In the genomic region with DNA sequence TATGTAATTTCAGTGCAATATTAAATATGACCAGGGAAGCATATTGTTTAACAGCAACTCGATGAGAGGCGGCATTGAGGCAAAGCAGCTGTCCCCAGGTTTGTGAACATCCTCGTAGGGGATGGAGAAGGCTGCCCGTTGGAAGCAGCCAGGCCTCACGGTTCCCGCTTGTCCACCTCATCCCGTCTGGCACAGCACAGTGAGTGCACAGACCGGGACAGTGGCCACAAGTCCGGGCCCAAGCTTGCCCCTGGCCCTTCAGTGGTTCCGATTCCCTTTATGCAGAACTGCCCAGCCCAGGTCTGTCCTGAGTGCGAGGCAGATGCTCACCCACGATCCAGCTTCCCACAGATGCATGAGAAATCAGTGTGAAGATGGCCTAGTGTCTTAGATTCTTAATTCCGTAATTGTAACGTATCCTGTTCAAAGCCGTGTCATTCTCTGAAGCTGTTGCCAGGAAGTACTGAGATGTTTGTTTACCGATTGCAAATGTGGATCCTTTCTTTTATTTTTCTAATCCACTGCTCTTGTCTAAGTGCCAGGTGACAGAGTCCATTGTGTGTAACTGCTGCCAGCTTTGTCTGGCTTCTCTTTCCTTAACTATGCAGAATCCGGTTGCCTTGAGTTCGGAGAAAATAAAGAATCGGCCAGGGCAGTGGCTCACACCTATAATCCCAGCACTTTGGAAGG, we compare ENCODE assay signal across 13 cellular contexts. TPM values are rescaled to one million over a fixed set of nuclear protein-coding genes. Genes with fewer than 3 reads are reported as not detected.
DNase-seq lines count a peak whose midpoint lies in the region; ATAC-seq and TF ChIP-seq lines count a peak whose summit lies in the region.
"Had no signal": no experiment of that assay in that cellular context is flagged by ENCODE, and none has a peak within 500 bp of the region (broad histone marks: within the 10 kb centered on the region; RNA-seq: fewer than 3 reads in every experiment).

No MANE protein-coding gene starts in this region.

- CTCF ChIA-PET in IMR-90 (lab: Yijun Ruan, JAX) = no interaction called here

- peak overlapping the region in 1 of 2 experiments; percentile 28; a peak in 2 of 4 replicates for H4K8ac ChIP-seq in IMR-90 (ENCODE audit: low read depth in 2 of 2, low read length in 2 of 2)

- H3K27ac ChIP-seq in IMR-90 (ENCODE audit: insufficient read depth, low read length) (peak overlapping the region; percentile 33), adrenal gland (peak overlapping the region in 3 of 5 donors; percentile 20 to 41 (median 35)), sigmoid colon (peak overlapping the region; percentile 65 to 77 (median 73))

- TF ChIP-seq POLR2A in IMR-90 (IDR thresholded peaks at IDR 0.05; ENCODE audit: low read depth, low read length) (no peak), adrenal gland (IDR thresholded peaks at IDR 0.05) (no peak), sigmoid colon (IDR thresholded peaks at IDR 0.05) (no peak)

- H3K14ac ChIP-seq in IMR-90 (replicated peaks; ENCODE audit: low read depth, low read length) = peak overlapping the region; percentile 39; the same call in 1 of the 2 replicates

- H3K4me2 ChIP-seq in IMR-90 (ENCODE audit: low read depth, low read length) = no peak overlapping the region

- DNase-seq in IMR-90 (peak; percentile 36), adrenal gland (peak in 2 of 7 donors; percentile 36 to 54), fibroblast of peridontal ligament (ENCODE audit: extremely low read depth) (peak; percentile 16), sigmoid colon (peak; percentile 84), SW480 (ENCODE audit: low spot score) (no peak)
- DNase-seq: activated CD4-positive, alpha-beta memory T cell treated with anti-CD3 and anti-CD28 coated beads, Interleukin-2, amount 10 ng/mL, durations not matched to agents 7 days and 5 days; GDM1; KG1; stimulated activated naive CD8-positive, alpha-beta T cell treated with anti-CD3 and anti-CD28 coated beads, Interleukin-15, Interleukin-2, amounts not matched to agents 100 U/mL and 50 U/mL, for 24 hours had no signal

- in situ Hi-C loops in IMR-90 (cut with MboI; ENCODE audit: low sequenced_read_pairs) = no loop called here

- H3K4me3 ChIP-seq in IMR-90 (ENCODE audit: insufficient read depth, low read depth, low read length) (no peak overlapping the region), adrenal gland (no peak overlapping the region), sigmoid colon (no peak overlapping the region)
- H3K4me3 ChIP-seq: skin epidermis had no signal

- H3K56ac ChIP-seq in IMR-90 (ENCODE audit: extremely low read depth, insufficient read depth, low read length) = no peak overlapping the region

- TF ChIP-seq CTCF in IMR-90 (conservative IDR thresholded peaks at IDR 0.05; ENCODE audit: low read depth, low read length) (no peak), adrenal gland (IDR thresholded peaks at IDR 0.05) (no peak), sigmoid colon (IDR thresholded peaks at IDR 0.05) (no peak)

- no peak for TF ChIP-seq EP300 in sigmoid colon (IDR thresholded peaks at IDR 0.05)

- H3K9me1 ChIP-seq in IMR-90 (ENCODE audit: insufficient read depth, low read length) = peaks cover 28% of the 10 kb centered on the region

- H2BK5ac ChIP-seq in IMR-90 (ENCODE audit: low read depth, low read length, poor library complexity, severe bottlenecking) = peak overlapping the region; percentile 49

- WGBS in IMR-90 (ENCODE audit: extremely low coverage in 2 of 2, insufficient read length in 1 of 2), 2 experiments = 80% methylated on average over 5 of the region's 19 CpGs; no CpG with 5 or more reads in 1 of the 2 experiments
- WGBS in adrenal gland, 4 donors = 58 to 72% (median 70%) methylated on average over 16 to 19 of the region's 19 CpGs
- 47 to 73% methylated on average over 19 of the region's 19 CpGs for WGBS in sigmoid colon, 2 donors

- H3K23ac ChIP-seq in IMR-90 (ENCODE audit: low read depth, low read length) = peak overlapping the region; percentile 59; the same call in 1 of the 2 replicates

- dilution Hi-C loops in IMR-90 (cut with HindIII; ENCODE audit: low sequenced_read_pairs, unreplicated experiment) = no loop called here

- no TSS peak for BruUV-seq in IMR-90 (replicated peaks; lab: Mats Ljungman, UMichigan)

- H3K27me3 ChIP-seq in IMR-90 (ENCODE audit: control insufficient read depth, insufficient read depth, low read length) (no peaks in the 10 kb centered on the region), adrenal gland (no peaks in the 10 kb centered on the region), sigmoid colon (no peaks in the 10 kb centered on the region)

- H3K9ac ChIP-seq in IMR-90 (ENCODE audit: low read depth, low read length) = no peak overlapping the region

- no peak for TF ChIP-seq RAD21 in IMR-90 (IDR thresholded peaks at IDR 0.05; ENCODE audit: low read length)

- peaks cover 36 to 73% of the 10 kb centered on the region in 2 experiments for H3K79me1 ChIP-seq in IMR-90 (ENCODE audit: low read depth in 1 of 2, low read length in 2 of 2)

- H2AK9ac ChIP-seq in IMR-90 (replicated peaks; ENCODE audit: low read depth, low read length, poor library complexity) = no peak overlapping the region

- peak overlapping the region; percentile 0 for H2AFZ ChIP-seq in IMR-90 (replicated peaks; ENCODE audit: low read length, poor library complexity)

- POLR2A ChIA-PET in IMR-90 (lab: Charles Lee; ENCODE audit: unreplicated experiment) = no interaction called here

- 0 out of 3 replicates have a peak overlapping the region, but pooled peaks have one; percentile 0 for H2BK15ac ChIP-seq in IMR-90 (ENCODE audit: low read depth, low read length)

- H3K4ac ChIP-seq in IMR-90 (ENCODE audit: low read depth, low read length) = peak overlapping the region; percentile 46

- H3K9me3 ChIP-seq in IMR-90 (ENCODE audit: control insufficient read depth, insufficient read depth, low read length) (no peaks in the 10 kb centered on the region), adrenal gland (replicated peaks in 1 of 3) (no peaks in the 10 kb centered on the region), sigmoid colon (no peaks in the 10 kb centered on the region)

- peak overlapping the region; percentile 20 for H2AK5ac ChIP-seq in IMR-90 (ENCODE audit: low read depth, low read length)

- H3K36me3 ChIP-seq in IMR-90 (ENCODE audit: control insufficient read depth, insufficient read depth, low read length) (peaks cover 63% of the 10 kb centered on the region), adrenal gland (replicated peaks in 1 of 2) (no peaks in the 10 kb centered on the region), sigmoid colon (peaks cover 0 to 37% (median 10%) of the 10 kb centered on the region in 4 donors)

- intact Hi-C loops in IMR-90 (cut with micrococcal nuclease) = no loop called here
- intact Hi-C loops in adrenal gland (cut with DNase I) = no loop called here
- intact Hi-C loops in sigmoid colon (cut with DNase I) = no loop called here

- peaks cover 22% of the 10 kb centered on the region for H4K20me1 ChIP-seq in IMR-90 (ENCODE audit: insufficient read depth, low read length)

- H4K5ac ChIP-seq in IMR-90 (ENCODE audit: low read depth, low read length) = peak overlapping the region; percentile 15; the same call in 1 of the 2 replicates

- peaks cover 21% of the 10 kb centered on the region for H3K4me1 ChIP-seq in IMR-90 (ENCODE audit: control insufficient read depth, insufficient read depth, low read length)
- H3K4me1 ChIP-seq in adrenal gland (replicated peaks in 1 of 2) = peaks cover 2% of the 10 kb centered on the region in 2 donors
- H3K4me1 ChIP-seq in sigmoid colon = peaks cover 0 to 14% (median 9%) of the 10 kb centered on the region in 4 donors

- no peak overlapping the region for H4K91ac ChIP-seq in IMR-90 (ENCODE audit: insufficient read depth, low read depth, low read length)

- no peak overlapping the region for H2BK20ac ChIP-seq in IMR-90 (ENCODE audit: low read depth, low read length)

- H3K18ac ChIP-seq in IMR-90 (ENCODE audit: low read depth, low read length) = no peak overlapping the region

- ATAC-seq in IMR-90 (ENCODE audit: low read depth) = no peak
- no peak for ATAC-seq in GM18909 (IDR thresholded peaks at IDR 0.05; ENCODE audit: poor library complexity, unreplicated experiment)
- no peak for ATAC-seq in GM19467 (IDR thresholded peaks at IDR 0.05; ENCODE audit: unreplicated experiment)
- no peak for ATAC-seq in HG03025 (IDR thresholded peaks at IDR 0.05; ENCODE audit: low FRiP score, unreplicated experiment)
- ATAC-seq: stimulated activated naive CD8-positive, alpha-beta T cell treated with anti-CD3 and anti-CD28 coated beads, Interleukin-15, Interleukin-2, amounts not matched to agents 100 U/mL and 50 U/mL, for 24 hours had no signal

- H2BK120ac ChIP-seq in IMR-90 (ENCODE audit: low read depth, low read length) = peak overlapping the region; percentile 19; the same call in 1 of the 2 replicates

TF ChIP-seq in IMR-90, 13 proteins besides CTCF, POLR2A, EP300 and RAD21 (continues in another document):
- TF ChIP-seq, protein P1, sequence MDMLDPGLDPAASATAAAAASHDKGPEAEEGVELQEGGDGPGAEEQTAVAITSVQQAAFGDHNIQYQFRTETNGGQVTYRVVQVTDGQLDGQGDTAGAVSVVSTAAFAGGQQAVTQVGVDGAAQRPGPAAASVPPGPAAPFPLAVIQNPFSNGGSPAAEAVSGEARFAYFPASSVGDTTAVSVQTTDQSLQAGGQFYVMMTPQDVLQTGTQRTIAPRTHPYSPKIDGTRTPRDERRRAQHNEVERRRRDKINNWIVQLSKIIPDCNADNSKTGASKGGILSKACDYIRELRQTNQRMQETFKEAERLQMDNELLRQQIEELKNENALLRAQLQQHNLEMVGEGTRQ (IDR thresholded peaks at IDR 0.05; ENCODE audit: low read depth, low read length) = no peak
- TF ChIP-seq BHLHE40 (IDR thresholded peaks at IDR 0.05; ENCODE audit: low read depth, low read length) (no peak), RFX5 (IDR thresholded peaks at IDR 0.05; ENCODE audit: low read depth, low read length) (no peak), CHD1 (IDR thresholded peaks at IDR 0.05; ENCODE audit: low read depth, low read length) (no peak), SMC3 (IDR thresholded peaks at IDR 0.05; ENCODE audit: low read depth, low read length) (no peak), MXI1 (IDR thresholded peaks at IDR 0.05; ENCODE audit: borderline replicate concordance, low read depth, low read length) (no peak), CEBPB (IDR thresholded peaks at IDR 0.05; ENCODE audit: low read depth, low read length) (no peak), RCOR1 (IDR thresholded peaks at IDR 0.05; ENCODE audit: insufficient replicate concordance, low read length) (no peak), NFE2L2 (IDR thresholded peaks at IDR 0.05; ENCODE audit: low read depth, low read length) (no peak), MAZ (IDR thresholded peaks at IDR 0.05; ENCODE audit: borderline replicate concordance, low read depth, low read length) (no peak)

RNA-seq across cellular contexts. Expression of a gene that starts 35.5 kb away (rescaled TPM):
- 281 and 294 TPM in 2 replicates for total RNA-seq in IMR-90 (2012; rRNA removed)
- 223 and 249 TPM in 2 replicates for polyA plus RNA-seq in IMR-90 (2012; rRNA removed)
- 173 and 244 TPM in 2 replicates for polyA plus RNA-seq in IMR-90 (2012; cell fraction: cytosol; rRNA removed)
- 276 and 335 TPM in 2 replicates for polyA plus RNA-seq in IMR-90 (2012; cell fraction: nucleus; rRNA removed; ENCODE audit: low replicate concordance)
- total RNA-seq in adrenal gland = 10 to 100 TPM in 7 of 8 donors, 1 to 10 TPM in 1; 8.8 to 46.6 (median 16.1) TPM
- 10 to 100 TPM; 15.9 to 40.9 (median 16.9) TPM for polyA plus RNA-seq in adrenal gland
- 10 to 100 TPM; 27.5 to 94.7 (median 58.4) TPM for total RNA-seq in sigmoid colon
- polyA plus RNA-seq in sigmoid colon = 100 to 1,000 TPM in 1 of 3 donors, 10 to 100 TPM in 2; 26.4 to 105 (median 40.2) TPM
